8 cellular contexts compared by ENCODE assay signal in genomic region chrX:40845331-40845911, GRCh38.
DNase-seq lines count a peak whose midpoint lies in the region; ATAC-seq, FAIRE-seq and TF ChIP-seq lines count a peak whose summit lies in the region.

No MANE protein-coding gene starts in this region.

- intact Hi-C loops in tibial artery (cut with DNase I; ENCODE audit: low total_unique reads) (no loop called here), ascending aorta (cut with DNase I) (no loop called here)

- TF ChIP-seq CTCF in tibial artery (IDR thresholded peaks at IDR 0.05) (no peak), ascending aorta (IDR thresholded peaks at IDR 0.05) (no peak)

- H3K4me1 ChIP-seq in tibial artery = peaks cover 0 to 14% (median 0%) of the 10 kb centered on the region in 4 donors
- H3K4me1 ChIP-seq in ascending aorta = no peaks in the 10 kb centered on the region

- DNase-seq in HTR-8/SVneo (ENCODE audit: insufficient read length, low spot score) (peak; percentile 53), cerebellar cortex (ENCODE audit: low spot score) (peak; percentile 2), iris pigment epithelial cell (ENCODE audit: low read depth) (peak; percentile 95), tibial artery (no peak), ascending aorta (ENCODE audit: low spot score in 2 of 2) (no peak), H54 (ENCODE audit: insufficient read length, low spot score) (no peak)

- H3K4me3 ChIP-seq in tibial artery = peak overlapping the region in 1 of 2 donors; percentile 14
- no peak overlapping the region for H3K4me3 ChIP-seq in ascending aorta

- H3K9me3 ChIP-seq in tibial artery = peaks cover 0 to 24% (median 21%) of the 10 kb centered on the region in 3 donors
- H3K9me3 ChIP-seq in ascending aorta = peaks cover 13 to 24% of the 10 kb centered on the region in 2 donors

- no peak for TF ChIP-seq POLR2A in H54 (IDR thresholded peaks at IDR 0.05; ENCODE audit: low read depth, low read length)

- peak; percentile 95 for FAIRE-seq in HTR-8/SVneo (lab: Jason Lieb, UNC)
- FAIRE-seq in H54 (lab: Jason Lieb, UNC) = no peak

- peak overlapping the region; percentile 6 to 33 for H3K27ac ChIP-seq in tibial artery
- no peak overlapping the region for H3K27ac ChIP-seq in ascending aorta

- ATAC-seq in HG03139 (IDR thresholded peaks at IDR 0.05; ENCODE audit: unreplicated experiment) = no peak
- ATAC-seq in GM21360 (IDR thresholded peaks at IDR 0.05; ENCODE audit: unreplicated experiment) = no peak

- H3K36me3 ChIP-seq in tibial artery = no peaks in the 10 kb centered on the region
- no peaks in the 10 kb centered on the region for H3K36me3 ChIP-seq in ascending aorta

- no peaks in the 10 kb centered on the region for H3K27me3 ChIP-seq in tibial artery
- H3K27me3 ChIP-seq in ascending aorta = no peaks in the 10 kb centered on the region

Comparison
In these comparisons a context has a peak if more than half of its experiments do, and no peak if none do; other contexts are left out.
1. DNase-seq: peak in HTR-8/SVneo (single experiment), cerebellar cortex (single experiment) and iris pigment epithelial cell (single experiment); none in tibial artery (0 of 2), ascending aorta (0 of 2) and H54 (single experiment).
2. H3K27ac ChIP-seq: peak in tibial artery (2 of 2); none in ascending aorta (0 of 2).